Comparison of ENCODE assay signal across 20 cellular contexts in genomic region chr12:106801830-106802561, GRCh38. TPM values are rescaled to one million over a fixed set of nuclear protein-coding genes. Genes with fewer than 3 reads are reported as not detected.
A peak's percentile ranks its signal among the peaks of the same experiment; 100 is the strongest.
DNase-seq lines count a peak whose midpoint lies in the region; ATAC-seq, FAIRE-seq and TF ChIP-seq lines count a peak whose summit lies in the region.
"Had no signal": no experiment of that assay in that cellular context is flagged by ENCODE, and none has a peak within 500 bp of the region (broad histone marks: within the 10 kb centered on the region; RNA-seq: fewer than 3 reads in every experiment).

No MANE protein-coding gene starts in this region.

- H3K4ac ChIP-seq in mesendoderm (ENCODE audit: low read depth, low read length): no peak overlapping the region

- no peaks in the 10 kb centered on the region for H3K9me2 ChIP-seq in GM23248 (ENCODE audit: insufficient read depth)

- no peak overlapping the region for H3K18ac ChIP-seq in mesendoderm (ENCODE audit: low read length)

- no peaks in the 10 kb centered on the region for H3F3A ChIP-seq in GM23248 (ENCODE audit: insufficient read depth)

- no peak for DNase-seq in GM12892 (ENCODE audit: insufficient read length)
- DNase-seq in GM23248: peak; percentile 4
- peak; percentile 3 to 12 for DNase-seq in erythroblast (lab: John Stamatoyannopoulos, UW)
- no peak for DNase-seq in psoas muscle
- DNase-seq in type B pancreatic cell (ENCODE audit: extremely low spot score, unreplicated experiment): no peak
- DNase-seq in mesendoderm: no peak
- DNase-seq: DMS79 treated with DMSO at 0.1 percent for 48 hours; Karpas-422; NCI-H1417; NCI-H1694 treated with DMSO at 0.1 percent for 48 hours; NCI-H2081 treated with DMSO at 0.1 percent for 48 hours; NCI-H2171 treated with DMSO at 0.1 percent for 48 hours; NCI-H526; NK-92 treated with Interleukin-12 subunit alpha and Interleukin-12 subunit beta, amount 100 ng/mL, for 24 hours; SJCRH30 had no signal

- peak; percentile 81 to 91 (median 85) for ATAC-seq in psoas muscle
- ATAC-seq in HG02588 (IDR thresholded peaks at IDR 0.05; ENCODE audit: unreplicated experiment): no peak
- ATAC-seq: Panc1 had no signal

- H3K56ac ChIP-seq in mesendoderm (ENCODE audit: low read length): no peak overlapping the region

- no peak overlapping the region for H2AK5ac ChIP-seq in mesendoderm (ENCODE audit: low read length)

- no peaks in the 10 kb centered on the region for H3K79me2 ChIP-seq in GM23248 (ENCODE audit: insufficient read depth)
- no peaks in the 10 kb centered on the region for H3K79me2 ChIP-seq in mesendoderm (ENCODE audit: control insufficient read depth, insufficient read depth, low read length)

- H3K23ac ChIP-seq in mesendoderm (ENCODE audit: low read length): no peak overlapping the region

- H2AFZ ChIP-seq in GM23248: no peak overlapping the region

- FAIRE-seq in GM12892 (lab: Jason Lieb, UNC): peak; percentile 54
- FAIRE-seq: H54 had no signal

- H3K9me3 ChIP-seq in GM23248 (ENCODE audit: low read depth): no peaks in the 10 kb centered on the region
- H3K9me3 ChIP-seq in psoas muscle: no peaks in the 10 kb centered on the region
- H3K9me3 ChIP-seq: SJCRH30 had no signal

- WGBS in GM23248 (ENCODE audit: low coverage in 1 of 2, low lambda C conversion rate in 2 of 2, missing lambda C conversion rate in 2 of 2), 2 experiments: 94 to 97% methylated on average over 4 of the region's 4 CpGs
- 36 to 50% (median 46%) methylated on average over 4 of the region's 4 CpGs for WGBS in psoas muscle, 3 donors
- no CpG with 5 or more reads among the region's 4 CpGs for WGBS in mesendoderm (ENCODE audit: extremely low coverage, insufficient coverage, low lambda C conversion rate)

- no peaks in the 10 kb centered on the region for H3K9me3 Mint-ChIP-seq in type B pancreatic cell
- H3K9me3 Mint-ChIP-seq: CD4-positive, CD25-positive, alpha-beta regulatory T cell; IgD-negative memory B cell had no signal

- no peak for TF ChIP-seq CTCF in psoas muscle (IDR thresholded peaks at IDR 0.05)
- TF ChIP-seq CTCF in type B pancreatic cell (conservative IDR thresholded peaks at IDR 0.05): no peak

- no peak overlapping the region for H3K27ac Mint-ChIP-seq in type B pancreatic cell
- H3K27ac Mint-ChIP-seq: CD4-positive, CD25-positive, alpha-beta regulatory T cell had no signal

- H2BK120ac ChIP-seq in mesendoderm (ENCODE audit: low read depth, low read length): no peak overlapping the region

- H3K4me1 ChIP-seq in GM23248 (ENCODE audit: insufficient read depth) (no peaks in the 10 kb centered on the region), psoas muscle (peaks cover 30% of the 10 kb centered on the region), mesendoderm (ENCODE audit: control insufficient read depth, low read depth, low read length) (no peaks in the 10 kb centered on the region)
- H3K4me1 ChIP-seq: SJCRH30 had no signal

- no peak for TF ChIP-seq POLR2A in GM12892 (IDR thresholded peaks at IDR 0.05; ENCODE audit: low read depth, low read length)
- no peak for TF ChIP-seq POLR2A in erythroblast (IDR thresholded peaks at IDR 0.05; ENCODE audit: low read length)

- no peak overlapping the region for H2BK5ac ChIP-seq in mesendoderm (ENCODE audit: low read length)

- H3K79me1 ChIP-seq in mesendoderm (ENCODE audit: low read length): no peaks in the 10 kb centered on the region

- no peaks in the 10 kb centered on the region for H3K36me3 ChIP-seq in GM23248 (ENCODE audit: low read depth)
- peaks cover 5 to 18% of the 10 kb centered on the region in 2 donors for H3K36me3 ChIP-seq in psoas muscle (ENCODE audit: insufficient read depth in 1 of 2, low read depth in 1 of 2)
- H3K36me3 ChIP-seq in mesendoderm (ENCODE audit: control insufficient read depth, insufficient read depth, low read length): no peaks in the 10 kb centered on the region

- intact Hi-C loops in psoas muscle (cut with DNase I): no loop called here

- no peak overlapping the region for H3K4me2 ChIP-seq in GM23248 (ENCODE audit: unreplicated experiment)
- no peak overlapping the region for H3K4me2 ChIP-seq in mesendoderm (ENCODE audit: low read length)

- no peak overlapping the region for H3K9ac ChIP-seq in GM23248
- no peak overlapping the region for H3K9ac ChIP-seq in mesendoderm (ENCODE audit: low read length)

- H3K4me1 Mint-ChIP-seq in type B pancreatic cell (ENCODE audit: unreplicated experiment): no peaks in the 10 kb centered on the region

- H4K5ac ChIP-seq in mesendoderm (ENCODE audit: low read length): no peak overlapping the region

- no peaks in the 10 kb centered on the region for H4K20me1 ChIP-seq in GM23248 (ENCODE audit: insufficient read depth)

- H3K27me3 Mint-ChIP-seq in type B pancreatic cell: no peaks in the 10 kb centered on the region
- H3K27me3 Mint-ChIP-seq: CD4-positive, CD25-positive, alpha-beta regulatory T cell; IgD-negative memory B cell had no signal

- no peak overlapping the region for H3K4me3 Mint-ChIP-seq in type B pancreatic cell
- H3K4me3 Mint-ChIP-seq: CD4-positive, CD25-positive, alpha-beta regulatory T cell; IgD-negative memory B cell had no signal

- H3K36me3 Mint-ChIP-seq in type B pancreatic cell: peaks cover 23% of the 10 kb centered on the region

- in situ Hi-C loops in GM23248 (cut with MboI): no loop called here

- H3K4me3 ChIP-seq in GM23248: no peak overlapping the region
- H3K4me3 ChIP-seq in psoas muscle: no peak overlapping the region
- no peak overlapping the region for H3K4me3 ChIP-seq in mesendoderm (ENCODE audit: low read length)
- H3K4me3 ChIP-seq: SJCRH30 had no signal

- H2BK15ac ChIP-seq in mesendoderm (replicated peaks; ENCODE audit: low read depth): no peak overlapping the region

- H3K27ac ChIP-seq in GM23248: no peak overlapping the region
- peak overlapping the region; percentile 59 for H3K27ac ChIP-seq in psoas muscle
- H3K27ac ChIP-seq in mesendoderm (ENCODE audit: low read depth, low read length): no peak overlapping the region
- H3K27ac ChIP-seq: SJCRH30 had no signal

- H4K8ac ChIP-seq in mesendoderm (ENCODE audit: low read depth, low read length): no peak overlapping the region

- H3K27me3 ChIP-seq in GM23248 (replicated peaks; ENCODE audit: insufficient read depth) (no peaks in the 10 kb centered on the region), psoas muscle (ENCODE audit: insufficient read depth in 3 of 3, low read length in 2 of 3) (no peaks in the 10 kb centered on the region), mesendoderm (ENCODE audit: insufficient read depth, low read length, poor library complexity) (no peaks in the 10 kb centered on the region)
- H3K27me3 ChIP-seq: SJCRH30 had no signal

RNA-seq across cellular contexts. Expression of gene RIC8B, which starts 27.5 kb away (rescaled TPM):
- 5.5 TPM for polyA plus RNA-seq in GM12892 (2012; ENCODE audit: missing spikeins)
- 6.8 and 10.4 TPM in 2 replicates for total RNA-seq in GM23248 (2014; rRNA removed; shearing (Covaris generic))
- polyA plus RNA-seq in GM23248 (2016; fragmentation: Nextera tagmentation; extraction: Ambion mirVana): 7.5 and 7.6 TPM in 2 replicates
- 10 to 100 TPM in 3 of 4 donors, 1 to 10 TPM in 1; 5.8 to 12.0 (median 11.1) TPM for total RNA-seq in psoas muscle
- 10 to 100 TPM in 1 of 3 donors, 1 to 10 TPM in 2; 4.9 to 19.3 (median 7.2) TPM for polyA plus RNA-seq in psoas muscle
- total RNA-seq in type B pancreatic cell (ENCODE audit: low replicate concordance): 9.8 and 22.1 TPM in 2 replicates
- 6.7 TPM for polyA plus RNA-seq in mesendoderm (2013, experiment 1 of 2)
- 7.7 TPM for polyA plus RNA-seq in mesendoderm (2013, experiment 2 of 2)

Comparison
In these comparisons a context has a peak if more than half of its experiments do, and no peak if none do; other contexts are left out.
1. DNase-seq: peak in GM23248 (single experiment) and erythroblast (2 of 2); none in GM12892 (single experiment), psoas muscle (0 of 2), type B pancreatic cell (single experiment) and mesendoderm (single experiment).